Comparison of ENCODE assay signal across 8 cellular contexts in the genomic region with DNA sequence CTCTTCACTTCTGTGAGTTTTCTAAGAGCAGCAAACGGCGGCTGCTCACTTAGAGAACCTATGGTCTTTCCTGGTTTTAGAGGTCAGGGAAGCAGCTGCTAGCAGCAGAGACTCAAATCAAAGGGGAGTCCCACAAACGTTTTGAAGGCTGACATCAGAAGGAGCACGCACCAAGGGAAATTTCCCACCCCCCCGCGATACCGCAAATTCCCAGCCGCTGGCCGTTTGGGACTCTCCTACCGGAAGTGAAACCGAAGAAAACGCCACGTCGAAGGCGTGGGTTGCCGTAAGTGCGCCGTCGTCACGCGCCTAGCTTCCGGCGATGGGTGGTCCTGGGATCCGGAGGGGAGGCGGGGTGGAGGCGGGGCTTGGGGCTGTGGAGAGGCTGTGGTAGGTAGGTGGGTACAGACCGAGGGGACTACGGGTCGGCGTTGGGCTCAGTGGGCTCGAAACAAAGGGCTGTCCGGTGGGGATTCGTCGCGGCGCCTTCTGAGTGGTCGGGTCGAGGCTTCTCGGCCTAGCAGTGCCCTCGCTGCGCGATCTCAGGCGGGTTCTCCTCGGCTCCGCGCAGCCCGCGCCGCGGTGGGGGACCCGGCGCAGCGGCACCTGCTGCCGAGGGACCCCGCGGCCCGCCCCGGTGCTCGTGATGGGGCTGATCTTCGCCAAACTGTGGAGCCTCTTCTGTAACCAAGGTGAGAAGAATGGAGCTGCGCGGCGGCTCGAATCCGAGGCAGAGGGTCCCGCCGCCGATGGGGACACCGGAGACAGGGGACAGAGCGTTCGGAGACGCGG. TPM values are rescaled to one million over a fixed set of nuclear protein-coding genes. Genes with fewer than 3 reads are reported as not detected.
DNase-seq lines count a peak whose midpoint lies in the region; ATAC-seq and TF ChIP-seq lines count a peak whose summit lies in the region.

A gene with protein sequence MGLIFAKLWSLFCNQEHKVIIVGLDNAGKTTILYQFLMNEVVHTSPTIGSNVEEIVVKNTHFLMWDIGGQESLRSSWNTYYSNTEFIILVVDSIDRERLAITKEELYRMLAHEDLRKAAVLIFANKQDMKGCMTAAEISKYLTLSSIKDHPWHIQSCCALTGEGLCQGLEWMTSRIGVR (plus strand): TSS at position 440 of the 792 bp plus-strand sequence. CDS start 207 bp downstream, at position 647.

- no peaks in the 10 kb centered on the region for H3K9me3 ChIP-seq in testis

- H3K4me1 Mint-ChIP-seq in activated naive CD8-positive, alpha-beta T cell (ENCODE audit: low read depth), result peaks cover 42% of the 10 kb centered on the region

- peak within 1 kb of the TSS; percentile 94 to 99 for H3K27ac ChIP-seq in testis

- H3K36me3 ChIP-seq in GM06990 (ENCODE audit: control insufficient read depth, insufficient read depth, low read length) (no peaks in the 10 kb centered on the region; the same call in 1 of the 2 replicates), testis (ENCODE audit: low read depth, missing control alignments) (no peaks in the 10 kb centered on the region)

- peak; percentile 69 for TF ChIP-seq POLR2A in testis (IDR thresholded peaks at IDR 0.05)

- peak within 1 kb of the TSS; percentile 86 for H3K4me3 ChIP-seq in GM06990 (replicated peaks; ENCODE audit: low read depth, low read length)
- H3K4me3 ChIP-seq in testis, result peak within 1 kb of the TSS; percentile 85 to 91

- peaks cover 18% of the 10 kb centered on the region for H3K4me1 ChIP-seq in testis

- peak within 1 kb of the TSS; percentile 96 for H3K27ac Mint-ChIP-seq in activated naive CD8-positive, alpha-beta T cell

- TF ChIP-seq CTCF in GM06990 (IDR thresholded peaks at IDR 0.05; ENCODE audit: insufficient read depth, low read length, poor library complexity, severe bottlenecking), result no peak
- no peak for TF ChIP-seq CTCF in omental fat pad (IDR thresholded peaks at IDR 0.05)
- no peak for TF ChIP-seq CTCF in testis (IDR thresholded peaks at IDR 0.05)

- peak within 1 kb of the TSS; percentile 99 for H3K4me3 Mint-ChIP-seq in activated naive CD8-positive, alpha-beta T cell

- ATAC-seq in HG02571 (IDR thresholded peaks at IDR 0.05; ENCODE audit: unreplicated experiment) (peak; percentile 92), omental fat pad (ENCODE audit: low FRiP score) (peak; percentile 99)

- intact Hi-C loops in testis (cut with DNase I; ENCODE audit: low total_unique reads), result no loop called here

- H3K9me3 Mint-ChIP-seq in activated naive CD8-positive, alpha-beta T cell (ENCODE audit: low read depth), result no peaks in the 10 kb centered on the region

- H3K36me3 Mint-ChIP-seq in activated naive CD8-positive, alpha-beta T cell, result peaks cover 7% of the 10 kb centered on the region

- 0 to 1% methylated on average over 33 to 55 of the region's 73 CpGs for WGBS in testis, 2 donors

- DNase-seq in GM06990 (ENCODE audit: extremely low read depth, insufficient read length) (peak; percentile 98), NCI-H1048 (lab: John Stamatoyannopoulos, UW) (peak; percentile 89), SKM-1 (lab: John Stamatoyannopoulos, UW; ENCODE audit: unreplicated experiment) (peak; percentile 53), glomerular visceral epithelial cell (ENCODE audit: extremely low spot score) (peak; percentile 98), omental fat pad (ENCODE audit: low spot score) (peak; percentile 91), testis (peak; percentile 99)

- H3K27me3 ChIP-seq in GM06990 (replicated peaks; ENCODE audit: control insufficient read depth, insufficient read depth, low read length) (no peaks in the 10 kb centered on the region), testis (no peaks in the 10 kb centered on the region)

- H3K27me3 Mint-ChIP-seq in activated naive CD8-positive, alpha-beta T cell, result no peaks in the 10 kb centered on the region

RNA-seq across cellular contexts. Expression of the gene that starts here (rescaled TPM):
- total RNA-seq in omental fat pad, result 10 to 100 TPM; 10.7 to 37.3 (median 18.2) TPM
- 10 to 100 TPM; 16.8 to 18.3 TPM for total RNA-seq in testis
- polyA plus RNA-seq in testis (ENCODE audit: insufficient read depth, low read depth, low replicate concordance), result 9.4 TPM

Comparison
In these comparisons a context has a peak if more than half of its experiments do, and no peak if none do; other contexts are left out.
1. Peak in every context shown above with its lines: DNase-seq, ATAC-seq, H3K4me3 ChIP-seq and H3K27ac ChIP-seq.